Comparison of ENCODE assay signal across 1 cellular context in genomic region chr7:27170936-27171635, GRCh38.
TF ChIP-seq lines count a peak whose summit lies in the region.

No MANE protein-coding gene starts in this region.

TF ChIP-seq in WTC11, 78 proteins besides CTCF, POLR2A, EP300 and RAD21 (continued from another document):
- no peak for TF ChIP-seq ZNF281 (CRISPR knock-in tag; IDR thresholded peaks at IDR 0.05)
- TF ChIP-seq HMGA2 (CRISPR knock-in tag; IDR thresholded peaks at IDR 0.05), result no peak
- no peak for TF ChIP-seq AR (CRISPR knock-in tag; IDR thresholded peaks at IDR 0.05)
- no peak for TF ChIP-seq MXD4 (CRISPR knock-in tag; IDR thresholded peaks at IDR 0.05; ENCODE audit: borderline replicate concordance)
- TF ChIP-seq CDX4 (CRISPR knock-in tag; IDR thresholded peaks at IDR 0.05; ENCODE audit: borderline replicate concordance), result no peak
- TF ChIP-seq ZNF138 (CRISPR knock-in tag; conservative IDR thresholded peaks at IDR 0.05), result no peak
- TF ChIP-seq ZNF396 (CRISPR knock-in tag; IDR thresholded peaks at IDR 0.05; ENCODE audit: borderline replicate concordance), result no peak
- TF ChIP-seq CBFB (CRISPR knock-in tag; IDR thresholded peaks at IDR 0.05; ENCODE audit: low read depth), result no peak
- no peak for TF ChIP-seq ZBTB21 (CRISPR knock-in tag; IDR thresholded peaks at IDR 0.05; ENCODE audit: borderline replicate concordance)
- no peak for TF ChIP-seq E2F5 (CRISPR knock-in tag; IDR thresholded peaks at IDR 0.05)
